8 cellular contexts compared by ENCODE assay signal in genomic region chrX:118528089-118528753, GRCh38.
DNase-seq lines count a peak whose midpoint lies in the region; ATAC-seq and FAIRE-seq lines count a peak whose summit lies in the region.

No MANE protein-coding gene starts in this region.

- no peak for FAIRE-seq in RCC 7860 (lab: Jason Lieb, UNC)

- peak; percentile 2 for DNase-seq in effector CD8-positive, alpha-beta T cell (lab: John Stamatoyannopoulos, UW)
- DNase-seq in NCI-H748 treated with DMSO at 0.1 percent for 48 hours (lab: John Stamatoyannopoulos, UW) (no peak), SHP77 treated with DMSO at 0.1 percent for 48 hours (lab: John Stamatoyannopoulos, UW) (no peak), DMS114 treated with DMSO at 0.1 percent for 48 hours (lab: John Stamatoyannopoulos, UW; ENCODE audit: unreplicated experiment) (no peak), RCC 7860 (ENCODE audit: low spot score) (no peak)

- ATAC-seq in GM19035 (IDR thresholded peaks at IDR 0.05; ENCODE audit: unreplicated experiment) (peak; percentile 77), HG03097 (IDR thresholded peaks at IDR 0.05; ENCODE audit: low FRiP score, unreplicated experiment) (peak; percentile 62)
- ATAC-seq in activated CD4-positive, CD25-positive, alpha-beta regulatory T cell treated with anti-CD3 and anti-CD28 coated beads, Interleukin-2, amount 50 U/mL, for 24 hours, result peak; percentile 72 to 75
